9 cellular contexts compared by ENCODE assay signal in the genomic region with DNA sequence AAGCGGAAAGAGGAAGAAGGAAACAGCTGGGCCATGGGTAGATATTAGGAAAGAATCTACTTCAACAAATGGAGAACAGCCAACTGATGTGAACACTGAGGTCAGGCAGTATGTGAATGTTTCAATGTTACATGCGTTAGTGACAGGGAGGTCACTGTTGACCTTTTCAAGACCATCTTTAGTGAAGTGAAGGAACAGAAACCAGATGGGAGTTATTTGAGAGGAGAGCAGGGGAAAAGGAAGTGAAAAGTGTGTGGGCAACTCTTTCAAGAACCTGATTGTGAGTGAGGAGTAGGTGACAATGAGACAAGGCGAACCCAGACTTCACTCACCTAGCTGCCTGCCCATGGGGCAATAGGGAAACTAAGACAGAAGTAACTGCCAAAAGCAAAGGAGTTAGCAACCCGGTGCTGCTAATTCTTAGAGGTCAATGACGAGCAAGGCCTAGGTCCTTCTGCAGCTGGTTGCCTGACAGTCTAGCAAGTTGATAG.
DNase-seq lines count a peak whose midpoint lies in the region; ATAC-seq lines count a peak whose summit lies in the region.
"Had no signal": no experiment of that assay in that cellular context is flagged by ENCODE, and none has a peak within 500 bp of the region (broad histone marks: within the 10 kb centered on the region; RNA-seq: fewer than 3 reads in every experiment).

No MANE protein-coding gene starts in this region.

- H3K4me1 Mint-ChIP-seq in activated CD4-positive, alpha-beta memory T cell treated with anti-CD3 and anti-CD28 coated beads for 36 hours (ENCODE audit: low read depth) = peaks cover 23% of the 10 kb centered on the region
- H3K4me1 Mint-ChIP-seq in activated CD4-positive, alpha-beta memory T cell treated with anti-CD3 and anti-CD28 coated beads, Interleukin-2, amount 10 ng/mL, durations not matched to agents 7 days and 5 days = peaks cover 14% of the 10 kb centered on the region
- H3K4me1 Mint-ChIP-seq in stimulated activated effector memory CD8-positive, alpha-beta T cell treated with anti-CD3 and anti-CD28 coated beads, Interleukin-12 subunit alpha, Interleukin-12 subunit beta, amount 100 ng/mL, for 72 hours = peaks cover 22% of the 10 kb centered on the region

- intact Hi-C loops in activated CD4-positive, alpha-beta memory T cell treated with anti-CD3 and anti-CD28 coated beads for 36 hours (cut with micrococcal nuclease) = loop anchor here (2.0 to 10.0 kb wide), 5 partner anchors 44 to 447 kb away; a partner anchor contains a TSS

- H3K4me3 Mint-ChIP-seq in activated CD4-positive, alpha-beta memory T cell treated with anti-CD3 and anti-CD28 coated beads for 36 hours = no peak overlapping the region
- no peak overlapping the region for H3K4me3 Mint-ChIP-seq in activated CD4-positive, alpha-beta memory T cell treated with anti-CD3 and anti-CD28 coated beads, Interleukin-2, amount 10 ng/mL, durations not matched to agents 7 days and 5 days
- H3K4me3 Mint-ChIP-seq in stimulated activated effector memory CD8-positive, alpha-beta T cell treated with anti-CD3 and anti-CD28 coated beads, Interleukin-12 subunit alpha, Interleukin-12 subunit beta, amount 100 ng/mL, for 72 hours = no peak overlapping the region
- H3K4me3 Mint-ChIP-seq: dendritic cell treated with granulocyte-macrophage colony-stimulating factor and Interleukin-4, amounts not matched to agents 40 ng/mL and 50 ng/mL, for 4 days had no signal

- H3K36me3 Mint-ChIP-seq in activated CD4-positive, alpha-beta memory T cell treated with anti-CD3 and anti-CD28 coated beads for 36 hours = peaks cover 1% of the 10 kb centered on the region
- H3K36me3 Mint-ChIP-seq in activated CD4-positive, alpha-beta memory T cell treated with anti-CD3 and anti-CD28 coated beads, Interleukin-2, amount 10 ng/mL, durations not matched to agents 7 days and 5 days (ENCODE audit: low read depth) = peaks cover 13% of the 10 kb centered on the region
- H3K36me3 Mint-ChIP-seq in stimulated activated effector memory CD8-positive, alpha-beta T cell treated with anti-CD3 and anti-CD28 coated beads, Interleukin-12 subunit alpha, Interleukin-12 subunit beta, amount 100 ng/mL, for 72 hours = peaks cover 20% of the 10 kb centered on the region

- no peak for DNase-seq in activated CD4-positive, alpha-beta memory T cell treated with anti-CD3 and anti-CD28 coated beads for 36 hours
- no peak for DNase-seq in activated CD4-positive, alpha-beta memory T cell treated with anti-CD3 and anti-CD28 coated beads, Interleukin-2, amount 10 ng/mL, durations not matched to agents 7 days and 5 days
- DNase-seq in NAMALWA (ENCODE audit: low spot score) (peak; percentile 26), NCI-H510A (lab: John Stamatoyannopoulos, UW) (no peak), NCI-H526 treated with DMSO at 0.1 percent for 48 hours (lab: John Stamatoyannopoulos, UW) (no peak)
- DNase-seq in stimulated activated effector memory CD8-positive, alpha-beta T cell treated with anti-CD3 and anti-CD28 coated beads, Interleukin-12 subunit alpha, Interleukin-12 subunit beta, amount 100 ng/mL, for 72 hours (ENCODE audit: low spot score in 2 of 2) = no peak
- no peak for DNase-seq in activated CD4-positive, alpha-beta T cell treated with anti-CD3 and anti-CD28 coated beads, Interleukin-2, amount 50 U/mL, for 48 hours

- POLR2A ChIA-PET in activated CD4-positive, alpha-beta memory T cell treated with anti-CD3 and anti-CD28 coated beads for 36 hours (lab: Charles Lee) = interaction anchor here (1.0 kb wide), 1 partner anchor 30 kb away, joined by 3 read pairs; no protein-coding TSS in a partner anchor
- POLR2A ChIA-PET in activated CD4-positive, alpha-beta memory T cell treated with anti-CD3 and anti-CD28 coated beads, Interleukin-2, amount 10 ng/mL, durations not matched to agents 7 days and 5 days (lab: Charles Lee) = interaction anchor here (0.6 kb wide), 1 partner anchor 46 kb away, joined by 3 read pairs; no protein-coding TSS in a partner anchor

- CTCF ChIA-PET in activated CD4-positive, alpha-beta memory T cell treated with anti-CD3 and anti-CD28 coated beads for 36 hours (lab: Charles Lee) = no interaction called here
- CTCF ChIA-PET in activated CD4-positive, alpha-beta memory T cell treated with anti-CD3 and anti-CD28 coated beads, Interleukin-2, amount 10 ng/mL, durations not matched to agents 7 days and 5 days (lab: Charles Lee) = no interaction called here

- no peaks in the 10 kb centered on the region for H3K9me3 Mint-ChIP-seq in activated CD4-positive, alpha-beta memory T cell treated with anti-CD3 and anti-CD28 coated beads for 36 hours
- H3K9me3 Mint-ChIP-seq in activated CD4-positive, alpha-beta memory T cell treated with anti-CD3 and anti-CD28 coated beads, Interleukin-2, amount 10 ng/mL, durations not matched to agents 7 days and 5 days = no peaks in the 10 kb centered on the region
- H3K9me3 Mint-ChIP-seq in stimulated activated effector memory CD8-positive, alpha-beta T cell treated with anti-CD3 and anti-CD28 coated beads, Interleukin-12 subunit alpha, Interleukin-12 subunit beta, amount 100 ng/mL, for 72 hours = no peaks in the 10 kb centered on the region
- H3K9me3 Mint-ChIP-seq: dendritic cell treated with granulocyte-macrophage colony-stimulating factor and Interleukin-4, amounts not matched to agents 40 ng/mL and 50 ng/mL, for 4 days had no signal

- ATAC-seq in HG02798 (IDR thresholded peaks at IDR 0.05; ENCODE audit: poor library complexity, unreplicated experiment) = peak; percentile 93
- ATAC-seq in stimulated activated effector memory CD8-positive, alpha-beta T cell treated with anti-CD3 and anti-CD28 coated beads, Interleukin-12 subunit alpha, Interleukin-12 subunit beta, amount 100 ng/mL, for 72 hours = peak; percentile 17

- H3K27me3 Mint-ChIP-seq in activated CD4-positive, alpha-beta memory T cell treated with anti-CD3 and anti-CD28 coated beads for 36 hours = no peaks in the 10 kb centered on the region
- H3K27me3 Mint-ChIP-seq in activated CD4-positive, alpha-beta memory T cell treated with anti-CD3 and anti-CD28 coated beads, Interleukin-2, amount 10 ng/mL, durations not matched to agents 7 days and 5 days = no peaks in the 10 kb centered on the region
- H3K27me3 Mint-ChIP-seq: dendritic cell treated with granulocyte-macrophage colony-stimulating factor and Interleukin-4, amounts not matched to agents 40 ng/mL and 50 ng/mL, for 4 days had no signal

- H3K27ac Mint-ChIP-seq in activated CD4-positive, alpha-beta memory T cell treated with anti-CD3 and anti-CD28 coated beads for 36 hours = peak overlapping the region; percentile 10
- H3K27ac Mint-ChIP-seq in activated CD4-positive, alpha-beta memory T cell treated with anti-CD3 and anti-CD28 coated beads, Interleukin-2, amount 10 ng/mL, durations not matched to agents 7 days and 5 days = no peak overlapping the region
- H3K27ac Mint-ChIP-seq in stimulated activated effector memory CD8-positive, alpha-beta T cell treated with anti-CD3 and anti-CD28 coated beads, Interleukin-12 subunit alpha, Interleukin-12 subunit beta, amount 100 ng/mL, for 72 hours = peak overlapping the region; percentile 11
- H3K27ac Mint-ChIP-seq: dendritic cell treated with granulocyte-macrophage colony-stimulating factor and Interleukin-4, amounts not matched to agents 40 ng/mL and 50 ng/mL, for 4 days had no signal
